ENCODE assay signal across 13 cellular contexts in the genomic region with DNA sequence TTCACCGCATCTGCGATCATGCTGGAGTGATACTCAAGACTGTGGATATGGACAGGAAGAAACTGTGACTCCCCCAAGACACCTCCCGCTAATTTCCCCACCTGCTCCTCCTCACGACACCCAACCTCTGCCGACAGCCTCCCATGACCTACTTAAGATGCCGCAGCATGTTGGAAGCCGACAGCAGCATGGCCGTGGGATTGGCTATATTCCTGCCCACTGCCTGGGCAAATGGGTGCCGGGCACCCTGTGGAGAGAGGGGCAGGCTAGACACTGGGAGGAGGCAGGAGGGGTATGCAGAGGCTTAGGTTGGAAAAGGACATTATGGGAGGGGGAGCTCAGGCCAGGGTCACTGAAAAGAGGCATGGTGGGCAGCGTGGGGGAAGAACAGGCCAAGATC.
"Had no signal": no experiment of that assay in that cellular context is flagged by ENCODE, and none has a peak within 500 bp of the region (broad histone marks: within the 10 kb centered on the region; RNA-seq: fewer than 3 reads in every experiment).

No MANE protein-coding gene starts in this region.

- DNase-seq: activated effector memory CD4-positive, alpha-beta T cell treated with anti-CD3 and anti-CD28 coated beads, Interleukin-2, amount 50 U/mL, for 16 hours; activated T-cell treated with anti-CD3 and anti-CD28 coated beads, Interleukin-2, amount 50 U/mL, for 4 hours; dorsolateral prefrontal cortex; islet precursor cell; midbrain; ovary; WERI-Rb-1 had no signal

- H3K9me3 Mint-ChIP-seq: T-helper 1 cell treated with Interleukin-12 subunit alpha and Interleukin-12 subunit beta and Interleukin-4 antibody, amounts not matched to agents 30 μg/mL and 1 μg/mL, for 36 hours had no signal

- H3K9me3 ChIP-seq: ascending aorta, breast epithelium, ovary, thoracic aorta had no signal

- ATAC-seq: sciatic nerve had no signal

- H3K27me3 ChIP-seq: ascending aorta, breast epithelium, dorsolateral prefrontal cortex, hepatocyte, ovary had no signal

- H3K4me3 Mint-ChIP-seq: activated T-cell treated with anti-CD3 and anti-CD28 coated beads, Interleukin-2, amount 50 U/mL, for 4 hours; T-helper 1 cell treated with Interleukin-12 subunit alpha and Interleukin-12 subunit beta and Interleukin-4 antibody, amounts not matched to agents 30 μg/mL and 1 μg/mL, for 36 hours had no signal

- H3K27ac ChIP-seq: ascending aorta, breast epithelium, dorsolateral prefrontal cortex, hepatocyte, ovary, thoracic aorta, WERI-Rb-1 had no signal

- H3K27ac Mint-ChIP-seq: T-helper 1 cell treated with Interleukin-12 subunit alpha and Interleukin-12 subunit beta and Interleukin-4 antibody, amounts not matched to agents 30 μg/mL and 1 μg/mL, for 36 hours had no signal
